In the genomic region with DNA sequence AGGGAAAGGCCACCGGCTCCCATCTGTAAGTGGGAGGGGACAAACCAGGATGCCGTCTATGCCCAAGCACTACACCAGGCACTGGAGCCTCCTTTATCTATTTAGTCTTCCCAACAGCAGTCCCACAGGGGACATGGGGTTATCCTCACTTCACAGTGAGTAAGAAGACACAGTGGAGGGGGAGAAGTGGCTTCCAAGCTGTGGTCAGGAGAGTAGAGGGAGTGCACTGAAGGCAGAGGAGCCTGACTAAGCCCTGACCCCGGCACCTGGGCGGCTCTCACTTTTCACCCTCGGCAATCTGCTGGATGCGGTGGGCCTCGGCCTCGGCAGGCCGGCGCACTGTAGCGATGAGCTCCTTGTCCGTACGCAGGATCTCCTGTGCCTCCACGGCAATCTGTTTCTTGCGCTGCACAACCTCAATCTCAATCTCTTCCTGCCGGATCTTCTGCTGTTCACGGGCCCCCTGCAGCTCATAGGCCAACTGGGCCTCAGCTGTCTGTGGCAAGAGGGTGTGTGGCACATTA, we compare ENCODE assay signal across 32 cellular contexts.
"Had no signal": no experiment of that assay in that cellular context is flagged by ENCODE, and none has a peak within 500 bp of the region (broad histone marks: within the 10 kb centered on the region; RNA-seq: fewer than 3 reads in every experiment).

No MANE protein-coding gene starts in this region.

- DNase-seq: activated CD4-positive, alpha-beta memory T cell treated with anti-CD3 and anti-CD28 coated beads for 36 hours; activated CD4-positive, alpha-beta T cell treated with anti-CD3 and anti-CD28 coated beads for 36 hours; activated CD4-positive, alpha-beta T cell treated with anti-CD3 and anti-CD28 coated beads, Interleukin-2, amount 10 ng/mL, durations not matched to agents 24 days and 14 days; activated CD4-positive, CD25-positive, alpha-beta regulatory T cell; activated CD4-positive, CD25-positive, alpha-beta regulatory T cell treated with anti-CD3 and anti-CD28 coated beads, Interleukin-2, amount 50 U/mL, for 72 hours; activated CD8-positive, alpha-beta memory T cell treated with anti-CD3 and anti-CD28 coated beads, Interleukin-2, amount 10 ng/mL, durations not matched to agents 7 days and 5 days; activated CD8-positive, alpha-beta memory T cell treated with anti-CD3 and anti-CD28 coated beads, Interleukin-2, amount 50 U/mL, for 4 hours; activated CD8-positive, alpha-beta T cell treated with anti-CD3 and anti-CD28 coated beads, Interleukin-2, amount 10 ng/mL, durations not matched to agents 7 days and 5 days; activated effector memory CD4-positive, alpha-beta T cell treated with anti-CD3 and anti-CD28 coated beads, Interleukin-2, amount 50 U/mL, for 16 hours; activated naive CD4-positive, alpha-beta T cell; activated naive CD4-positive, alpha-beta T cell treated with anti-CD3 and anti-CD28 coated beads, Interleukin-2, amount 10 ng/mL, durations not matched to agents 7 days and 5 days; activated naive CD8-positive, alpha-beta T cell treated with anti-CD3 and anti-CD28 coated beads, Interleukin-2, amount 10 ng/mL, durations not matched to agents 7 days and 5 days; activated T-cell treated with anti-CD3 and anti-CD28 coated beads, Interleukin-2, amount 50 U/mL, for 4 hours; amygdala; aorta; body of pancreas; caudate nucleus; cerebellar nuclear complex; colonic mucosa; effector CD8-positive, alpha-beta T cell; esophagus squamous epithelium; foreskin melanocyte; heart right ventricle; T-helper 1 cell; T-helper 17 cell; T1000 had no signal

- H3K4me3 ChIP-seq: body of pancreas, colonic mucosa, esophagus squamous epithelium, gastroesophageal sphincter, heart right ventricle, hepatocyte had no signal

- H3K27me3 Mint-ChIP-seq: activated CD4-positive, alpha-beta memory T cell treated with anti-CD3 and anti-CD28 coated beads for 36 hours; activated CD4-positive, alpha-beta T cell treated with anti-CD3 and anti-CD28 coated beads for 36 hours; activated CD4-positive, alpha-beta T cell treated with anti-CD3 and anti-CD28 coated beads, Interleukin-2, amount 10 ng/mL, durations not matched to agents 24 days and 14 days; activated CD8-positive, alpha-beta memory T cell treated with anti-CD3 and anti-CD28 coated beads, Interleukin-2, amount 10 ng/mL, durations not matched to agents 7 days and 5 days; activated naive CD4-positive, alpha-beta T cell treated with anti-CD3 and anti-CD28 coated beads, Interleukin-2, amount 10 ng/mL, durations not matched to agents 7 days and 5 days; activated naive CD8-positive, alpha-beta T cell treated with anti-CD3 and anti-CD28 coated beads, Interleukin-2, amount 10 ng/mL, durations not matched to agents 7 days and 5 days; T-helper 17 cell had no signal

- H3K79me2 ChIP-seq: hepatocyte had no signal

- H2AFZ ChIP-seq: hepatocyte had no signal

- H3K4me2 ChIP-seq: hepatocyte had no signal

- H3K4me1 ChIP-seq: body of pancreas, colonic mucosa, esophagus squamous epithelium, gastroesophageal sphincter had no signal

- H3K27ac ChIP-seq: body of pancreas, colonic mucosa, epithelial cell of prostate, esophagus squamous epithelium, gastroesophageal sphincter, heart right ventricle, hepatocyte had no signal

- H3K9me3 ChIP-seq: body of pancreas, colonic mucosa, esophagus squamous epithelium, gastroesophageal sphincter, heart right ventricle had no signal

- ATAC-seq: activated CD4-positive, alpha-beta T cell treated with anti-CD3 and anti-CD28 coated beads for 36 hours; activated CD8-positive, alpha-beta memory T cell treated with anti-CD3 and anti-CD28 coated beads, Interleukin-2, amount 10 ng/mL, durations not matched to agents 7 days and 5 days; activated CD8-positive, alpha-beta T cell treated with anti-CD3 and anti-CD28 coated beads, Interleukin-2, amount 10 ng/mL, durations not matched to agents 7 days and 5 days; activated naive CD4-positive, alpha-beta T cell treated with anti-CD3 and anti-CD28 coated beads, Interleukin-2, amount 50 U/mL, for 72 hours; activated T-cell treated with anti-CD3 and anti-CD28 coated beads, Interleukin-2, amount 50 U/mL, for 4 hours; body of pancreas; gastroesophageal sphincter; heart right ventricle; T-helper 17 cell had no signal

- H3K27me3 ChIP-seq: body of pancreas, colonic mucosa, esophagus squamous epithelium, gastroesophageal sphincter, heart right ventricle, hepatocyte had no signal

- H3K9me3 Mint-ChIP-seq: activated CD4-positive, alpha-beta memory T cell treated with anti-CD3 and anti-CD28 coated beads for 36 hours; activated CD4-positive, alpha-beta T cell treated with anti-CD3 and anti-CD28 coated beads, Interleukin-2, amount 10 ng/mL, durations not matched to agents 24 days and 14 days; activated naive CD4-positive, alpha-beta T cell treated with anti-CD3 and anti-CD28 coated beads, Interleukin-2, amount 10 ng/mL, durations not matched to agents 7 days and 5 days; activated naive CD4-positive, alpha-beta T cell treated with anti-CD3 and anti-CD28 coated beads, Interleukin-2, amount 50 U/mL, for 72 hours; activated naive CD8-positive, alpha-beta T cell treated with anti-CD3 and anti-CD28 coated beads, Interleukin-2, amount 10 ng/mL, durations not matched to agents 7 days and 5 days; activated T-cell treated with anti-CD3 and anti-CD28 coated beads, Interleukin-2, amount 50 U/mL, for 4 hours; activated T-helper 2 cell treated with anti-CD3 and anti-CD28 coated beads, Interferon-gamma antibody, Interleukin-2, Interleukin-4, amounts not matched to agents 10 μg/mL and 5 μg/mL and 100 μg/mL, durations not matched to agents 14 hours and 24 hours and 36 hours; T-helper 2 cell treated with Interferon-gamma antibody and Interleukin-4, amounts not matched to agents 5 μg/mL and 100 μg/mL, for 36 hours had no signal

- H3K27ac Mint-ChIP-seq: activated CD4-positive, alpha-beta memory T cell treated with anti-CD3 and anti-CD28 coated beads for 36 hours; activated CD4-positive, alpha-beta T cell treated with anti-CD3 and anti-CD28 coated beads for 36 hours; activated CD4-positive, alpha-beta T cell treated with anti-CD3 and anti-CD28 coated beads, Interleukin-2, amount 10 ng/mL, durations not matched to agents 24 days and 14 days; activated CD8-positive, alpha-beta memory T cell treated with anti-CD3 and anti-CD28 coated beads, Interleukin-2, amount 10 ng/mL, durations not matched to agents 7 days and 5 days; activated CD8-positive, alpha-beta T cell treated with anti-CD3 and anti-CD28 coated beads, Interleukin-2, amount 10 ng/mL, durations not matched to agents 7 days and 5 days; activated naive CD4-positive, alpha-beta T cell treated with anti-CD3 and anti-CD28 coated beads, Interleukin-2, amount 10 ng/mL, durations not matched to agents 7 days and 5 days; activated naive CD8-positive, alpha-beta T cell treated with anti-CD3 and anti-CD28 coated beads, Interleukin-2, amount 10 ng/mL, durations not matched to agents 7 days and 5 days; activated T-helper 2 cell treated with anti-CD3 and anti-CD28 coated beads, Interferon-gamma antibody, Interleukin-2, Interleukin-4, amounts not matched to agents 10 μg/mL and 5 μg/mL and 100 μg/mL, durations not matched to agents 14 hours and 24 hours and 36 hours; T-helper 17 cell; T-helper 2 cell treated with Interferon-gamma antibody and Interleukin-4, amounts not matched to agents 5 μg/mL and 100 μg/mL, for 36 hours had no signal

- H3K4me3 Mint-ChIP-seq: activated CD4-positive, alpha-beta memory T cell treated with anti-CD3 and anti-CD28 coated beads for 36 hours; activated CD4-positive, alpha-beta T cell treated with anti-CD3 and anti-CD28 coated beads for 36 hours; activated CD4-positive, alpha-beta T cell treated with anti-CD3 and anti-CD28 coated beads, Interleukin-2, amount 10 ng/mL, durations not matched to agents 24 days and 14 days; activated CD8-positive, alpha-beta memory T cell treated with anti-CD3 and anti-CD28 coated beads, Interleukin-2, amount 10 ng/mL, durations not matched to agents 7 days and 5 days; activated CD8-positive, alpha-beta T cell treated with anti-CD3 and anti-CD28 coated beads, Interleukin-2, amount 10 ng/mL, durations not matched to agents 7 days and 5 days; activated naive CD4-positive, alpha-beta T cell treated with anti-CD3 and anti-CD28 coated beads, Interleukin-2, amount 10 ng/mL, durations not matched to agents 7 days and 5 days; activated naive CD8-positive, alpha-beta T cell treated with anti-CD3 and anti-CD28 coated beads, Interleukin-2, amount 10 ng/mL, durations not matched to agents 7 days and 5 days; activated T-cell treated with anti-CD3 and anti-CD28 coated beads, Interleukin-2, amount 50 U/mL, for 4 hours; T-helper 17 cell; T-helper 2 cell treated with Interferon-gamma antibody and Interleukin-4, amounts not matched to agents 5 μg/mL and 100 μg/mL, for 36 hours had no signal
